Comparison of ENCODE assay signal across 8 cellular contexts in the genomic region with DNA sequence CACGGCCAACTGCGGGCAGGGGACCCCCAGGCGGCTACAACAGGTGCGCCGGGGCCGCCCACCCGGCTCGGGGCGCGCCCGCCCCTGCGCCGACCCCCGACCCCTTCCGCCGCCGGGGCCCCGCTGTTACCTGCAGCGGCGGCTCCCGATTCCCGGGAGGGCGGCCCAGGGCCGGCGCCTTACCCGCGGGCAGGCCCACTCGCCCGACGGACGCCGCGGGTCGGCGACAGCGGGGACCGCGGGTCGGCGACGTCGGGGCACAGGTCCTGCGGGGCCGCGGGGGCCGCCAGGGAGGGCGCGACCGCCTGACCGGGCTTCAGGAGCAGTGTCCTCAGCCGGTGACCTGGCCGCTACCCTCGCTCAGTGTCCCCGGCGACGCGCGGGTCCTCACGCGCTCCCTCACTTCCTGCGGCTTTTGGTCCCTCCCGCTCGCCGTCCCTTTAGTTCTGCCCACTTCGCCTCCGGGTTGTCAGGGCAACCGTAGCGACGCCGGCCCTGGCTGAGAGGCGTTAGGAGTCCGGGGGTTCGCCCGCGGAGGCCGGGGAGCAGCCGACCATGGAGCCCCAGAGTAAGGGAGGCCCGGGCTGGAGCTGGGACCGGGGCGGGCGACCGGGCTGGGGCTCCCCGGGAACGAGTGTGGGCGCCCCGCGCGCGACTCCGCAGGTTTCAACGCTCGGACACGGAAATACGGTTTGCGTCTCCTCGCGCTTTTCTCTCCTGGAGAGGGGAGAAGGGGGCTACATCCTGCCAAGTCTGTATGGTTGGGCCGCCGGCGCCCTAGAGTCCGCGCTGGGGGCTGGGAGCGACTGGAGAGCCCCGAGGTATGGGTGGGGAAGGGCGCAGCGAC. TPM values are rescaled to one million over a fixed set of nuclear protein-coding genes. Genes with fewer than 3 reads are reported as not detected.
DNase-seq lines count a peak whose midpoint lies in the region; ATAC-seq and TF ChIP-seq lines count a peak whose summit lies in the region.
"Not testable (repeated sequence)": the region's sequence is repeated elsewhere in the genome, so short reads cannot be mapped to it uniquely, and the experiment has no call there.

A gene with protein sequence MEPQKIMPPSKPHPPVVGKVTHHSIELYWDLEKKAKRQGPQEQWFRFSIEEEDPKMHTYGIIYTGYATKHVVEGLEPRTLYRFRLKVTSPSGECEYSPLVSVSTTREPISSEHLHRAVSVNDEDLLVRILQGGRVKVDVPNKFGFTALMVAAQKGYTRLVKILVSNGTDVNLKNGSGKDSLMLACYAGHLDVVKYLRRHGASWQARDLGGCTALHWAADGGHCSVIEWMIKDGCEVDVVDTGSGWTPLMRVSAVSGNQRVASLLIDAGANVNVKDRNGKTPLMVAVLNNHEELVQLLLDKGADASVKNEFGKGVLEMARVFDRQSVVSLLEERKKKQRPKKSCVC (plus strand): TSS at position 477 of the 847 bp plus-strand sequence. CDS start 79 bp downstream, at position 556.

- peak within 1 kb of the TSS; percentile 64 for H3K9ac ChIP-seq in OCI-LY3 (ENCODE audit: low read length)

- ATAC-seq in HG03575 (IDR thresholded peaks at IDR 0.05; ENCODE audit: extremely low read depth, insufficient number of reproducible peaks, low FRiP score, unreplicated experiment): peak; percentile 49

- H3K4me3 Mint-ChIP-seq in CD8-positive, alpha-beta memory T cell: peak within 1 kb of the TSS; percentile 86 to 93 (median 91)

- H3K4me2 ChIP-seq in OCI-LY3 (ENCODE audit: low read length): peak within 1 kb of the TSS; percentile 73

- not testable (repeated sequence) for H3K36me3 Mint-ChIP-seq in CD8-positive, alpha-beta memory T cell

- CTCF ChIA-PET in CD8-positive, alpha-beta memory T cell (lab: Charles Lee): not testable (repeated sequence)

- not testable (repeated sequence) for H3K27me3 ChIP-seq in CD8-positive, alpha-beta memory T cell (ENCODE audit: insufficient read depth, low read length, poor library complexity, severe bottlenecking); OCI-LY3 (ENCODE audit: low read depth, low read length)

- H3K9me3 Mint-ChIP-seq in CD8-positive, alpha-beta memory T cell: not testable (repeated sequence)

- TF ChIP-seq CTCF in GM20000 (IDR thresholded peaks at IDR 0.05; ENCODE audit: extremely low read depth, missing control alignments); OCI-LY3 (IDR thresholded peaks at IDR 0.05; ENCODE audit: low read depth, low read length): not testable (repeated sequence)

- peak; percentile 37 to 82 (median 70) for DNase-seq in CD8-positive, alpha-beta memory T cell
- DNase-seq in GM20000 (ENCODE audit: low spot score): peak; percentile 89
- DNase-seq in activated T-cell treated with anti-CD3 and anti-CD28 coated beads for 1 hour (ENCODE audit: low read depth): peak; percentile 69
- DNase-seq in epidermal melanocyte (ENCODE audit: insufficient read length, low spot score): peak; percentile 50
- peak; percentile 96 for DNase-seq in mesenteric fat pad (ENCODE audit: low spot score)
- DNase-seq in stimulated activated CD4-positive, alpha-beta T cell treated with anti-CD3 and anti-CD28 coated beads, TNF-alpha, amount 100 ng/mL, for 48 hours (ENCODE audit: low read depth in 3 of 3): peak; percentile 58 to 77 (median 69)

- H3K9me3 ChIP-seq in CD8-positive, alpha-beta memory T cell (ENCODE audit: low read length); OCI-LY3 (ENCODE audit: insufficient read depth, low read length): not testable (repeated sequence)

- H3K79me2 ChIP-seq in OCI-LY3 (ENCODE audit: low read length): not testable (repeated sequence)

- peaks cover 17 to 38% of the 10 kb centered on the region in 2 donors for H3K27me3 Mint-ChIP-seq in CD8-positive, alpha-beta memory T cell

- peak within 1 kb of the TSS; percentile 68 to 86 (median 81) for H3K27ac Mint-ChIP-seq in CD8-positive, alpha-beta memory T cell

- H2AFZ ChIP-seq in OCI-LY3 (ENCODE audit: low read depth, low read length): peak within 1 kb of the TSS; percentile 25; the same call in 1 of the 2 replicates

- not testable (repeated sequence) for H4K20me1 ChIP-seq in OCI-LY3 (ENCODE audit: insufficient read depth, low read length)

- H3K4me1 Mint-ChIP-seq in CD8-positive, alpha-beta memory T cell: peaks cover 12 to 20% (median 16%) of the 10 kb centered on the region in 3 donors

- H3K36me3 ChIP-seq in CD8-positive, alpha-beta memory T cell (ENCODE audit: insufficient read depth, low read length); OCI-LY3 (replicated peaks; ENCODE audit: low read depth, low read length): not testable (repeated sequence)

- H3K4me3 ChIP-seq in CD8-positive, alpha-beta memory T cell (ENCODE audit: low read length): peak within 1 kb of the TSS; percentile 50
- H3K4me3 ChIP-seq in OCI-LY3 (ENCODE audit: low read length): peak within 1 kb of the TSS; percentile 82

- not testable (repeated sequence) for H3K4me1 ChIP-seq in CD8-positive, alpha-beta memory T cell (ENCODE audit: insufficient read depth, low read length); OCI-LY3 (ENCODE audit: low read length)

- H3K27ac ChIP-seq in CD8-positive, alpha-beta memory T cell (ENCODE audit: low read depth, low read length); OCI-LY3 (ENCODE audit: low read length): not testable (repeated sequence)

- POLR2A ChIA-PET in CD8-positive, alpha-beta memory T cell (lab: Charles Lee): not testable (repeated sequence)

RNA-seq across cellular contexts. Expression of the gene that starts here (rescaled TPM):
- under 1 TPM; 0.44 to 0.66 TPM for total RNA-seq in CD8-positive, alpha-beta memory T cell
- polyA plus RNA-seq in CD8-positive, alpha-beta memory T cell: not detected
- total RNA-seq in mesenteric fat pad: 0.42 TPM

Comparison
In these comparisons a context has a peak if more than half of its experiments do, and no peak if none do; other contexts are left out.
1. Peak in DNase-seq and H3K4me3 ChIP-seq in CD8-positive, alpha-beta memory T cell; RNA of the gene not detected or under 1 TPM.
2. Peak in DNase-seq in mesenteric fat pad; RNA of the gene not detected or under 1 TPM.